Comparison of ENCODE assay signal across 8 cellular contexts in genomic region chr9:127869310-127870152, GRCh38. TPM values are rescaled to one million over a fixed set of nuclear protein-coding genes. Genes with fewer than 3 reads are reported as not detected.
DNase-seq lines count a peak whose midpoint lies in the region; ATAC-seq and TF ChIP-seq lines count a peak whose summit lies in the region.

No MANE protein-coding gene starts in this region.

- no peak overlapping the region for H3K4me3 ChIP-seq in OCI-LY7 (ENCODE audit: low read depth, low read length, poor library complexity, severe bottlenecking)
- H3K4me3 ChIP-seq in esophagus muscularis mucosa = no peak overlapping the region

- H3K36me3 ChIP-seq in OCI-LY7 (ENCODE audit: insufficient read depth, low read length) (no peaks in the 10 kb centered on the region), esophagus muscularis mucosa (peaks cover 11 to 60% (median 50%) of the 10 kb centered on the region in 4 donors)

- peak; percentile 94 for DNase-seq in HT-29 (ENCODE audit: low spot score)
- DNase-seq in OCI-LY7 (ENCODE audit: low spot score) = peak; percentile 87
- peak; percentile 66 for DNase-seq in activated T-cell treated with anti-CD3 and anti-CD28 coated beads for 4 hours
- DNase-seq in esophagus muscularis mucosa (ENCODE audit: extremely low spot score) = peak; percentile 96
- DNase-seq in naive thymus-derived CD8-positive, alpha-beta T cell = peak; percentile 55 to 88 (median 72)

- BruUV-seq in OCI-LY7 (replicated peaks; lab: Mats Ljungman, UMichigan) = no TSS peak

- H2AFZ ChIP-seq in OCI-LY7 (ENCODE audit: low read length) = no peak overlapping the region

- no peak for TF ChIP-seq POLR2A in esophagus muscularis mucosa (IDR thresholded peaks at IDR 0.05; ENCODE audit: low read depth)

- intact Hi-C loops in OCI-LY7 (cut with micrococcal nuclease; ENCODE audit: unreplicated experiment) (loop anchor here (1.0 to 10.0 kb wide), 6 partner anchors 47 to 365 kb away; partner anchors contain the start of genes CDK9 and TOR2A), esophagus muscularis mucosa (cut with DNase I) (loop anchor here (5.0 kb wide), 2 partner anchors 82 to 132 kb away; partner anchors contain the start of genes CDK9 and TOR2A)

- WGBS in esophagus muscularis mucosa = 83% methylated on average over 9 of the region's 18 CpGs

- H3K27ac ChIP-seq in OCI-LY7 (ENCODE audit: low read depth, low read length, poor library complexity, severe bottlenecking) (no peak overlapping the region), esophagus muscularis mucosa (replicated peaks in 1 of 4) (peak overlapping the region in 2 of 4 donors; percentile 30 to 35)

- no peaks in the 10 kb centered on the region for H3K9me3 ChIP-seq in OCI-LY7 (ENCODE audit: low read length)
- H3K9me3 ChIP-seq in esophagus muscularis mucosa = no peaks in the 10 kb centered on the region

- peak overlapping the region in 4 of 10 donors; percentile 43 to 67 (median 54) for H3K27ac Mint-ChIP-seq in naive thymus-derived CD8-positive, alpha-beta T cell
- H3K27ac Mint-ChIP-seq in stimulated activated memory B cell treated with anti-CD40 and anti-IgM and Interleukin-4, amounts not matched to agents 10 μg/mL and 1 μg/mL and 100 μg/mL, for 72 hours = no peak overlapping the region

- H3K27me3 Mint-ChIP-seq in naive thymus-derived CD8-positive, alpha-beta T cell = no peaks in the 10 kb centered on the region
- no peaks in the 10 kb centered on the region for H3K27me3 Mint-ChIP-seq in stimulated activated memory B cell treated with anti-CD40 and anti-IgM and Interleukin-4, amounts not matched to agents 10 μg/mL and 1 μg/mL and 100 μg/mL, for 72 hours

- TF ChIP-seq CTCF in GM12872 (IDR thresholded peaks at IDR 0.05; ENCODE audit: insufficient read depth, low read depth, low read length) (peak; percentile 92), OCI-LY7 (conservative IDR thresholded peaks at IDR 0.05; ENCODE audit: low read length) (peak; percentile 93), esophagus muscularis mucosa (IDR thresholded peaks at IDR 0.05) (peak; percentile 79 to 87 (median 81))

- H3K4me1 ChIP-seq in OCI-LY7 (ENCODE audit: insufficient read depth, low read length, poor library complexity, severe bottlenecking) (peaks cover 9% of the 10 kb centered on the region), esophagus muscularis mucosa (peaks cover 27 to 43% (median 32%) of the 10 kb centered on the region in 4 donors)

- no peaks in the 10 kb centered on the region for H3K9me3 Mint-ChIP-seq in naive thymus-derived CD8-positive, alpha-beta T cell
- H3K9me3 Mint-ChIP-seq in stimulated activated memory B cell treated with anti-CD40 and anti-IgM and Interleukin-4, amounts not matched to agents 10 μg/mL and 1 μg/mL and 100 μg/mL, for 72 hours = no peaks in the 10 kb centered on the region

- CTCF ChIA-PET in OCI-LY7 (lab: Charles Lee; ENCODE audit: unreplicated experiment) = interaction anchor here (0.6 to 1.1 kb wide), 3 partner anchors 9 to 50 kb away, joined by 3 to 14 read pairs (median 3); partner anchors contain the start of gene ST6GALNAC4

- TF ChIP-seq EP300 in esophagus muscularis mucosa (IDR thresholded peaks at IDR 0.05) = no peak

- H3K27me3 ChIP-seq in esophagus muscularis mucosa = no peaks in the 10 kb centered on the region

- POLR2A ChIA-PET in OCI-LY7 (lab: Charles Lee) = interaction anchor here (0.6 to 0.8 kb wide), 2 partner anchors 10 to 38 kb away, joined by 7 read pairs; no protein-coding TSS in a partner anchor
- POLR2A ChIA-PET in naive thymus-derived CD8-positive, alpha-beta T cell (lab: Charles Lee) = interaction anchor here (0.6 to 2.5 kb wide), 17 partner anchors 14 to 418 kb away, joined by 3 to 19 read pairs (median 5); partner anchors contain the start of genes CDK9, ENG, LRSAM1 and RPL12

- no peaks in the 10 kb centered on the region for H4K20me1 ChIP-seq in OCI-LY7 (ENCODE audit: insufficient read depth, low read length)

- no peak overlapping the region for H3K4me2 ChIP-seq in OCI-LY7 (ENCODE audit: low read length)

- H3K9me2 ChIP-seq in OCI-LY7 (ENCODE audit: insufficient read depth, low read length) = no peaks in the 10 kb centered on the region

- ATAC-seq in naive thymus-derived CD8-positive, alpha-beta T cell = peak; percentile 48 to 79
- ATAC-seq in stimulated activated memory B cell treated with anti-CD40 and anti-IgM and Interleukin-4, amounts not matched to agents 10 μg/mL and 1 μg/mL and 100 μg/mL, for 72 hours = peak; percentile 80
- ATAC-seq in GM21390 (IDR thresholded peaks at IDR 0.05; ENCODE audit: unreplicated experiment) = no peak

- peaks cover 13 to 22% (median 16%) of the 10 kb centered on the region in 4 donors for H3K4me1 Mint-ChIP-seq in naive thymus-derived CD8-positive, alpha-beta T cell
- H3K4me1 Mint-ChIP-seq in stimulated activated memory B cell treated with anti-CD40 and anti-IgM and Interleukin-4, amounts not matched to agents 10 μg/mL and 1 μg/mL and 100 μg/mL, for 72 hours = peaks cover 25% of the 10 kb centered on the region

- H3K79me2 ChIP-seq in OCI-LY7 (ENCODE audit: insufficient read depth, low read depth, low read length) = no peaks in the 10 kb centered on the region

- H3K4me3 Mint-ChIP-seq in naive thymus-derived CD8-positive, alpha-beta T cell = no peak overlapping the region
- H3K4me3 Mint-ChIP-seq in stimulated activated memory B cell treated with anti-CD40 and anti-IgM and Interleukin-4, amounts not matched to agents 10 μg/mL and 1 μg/mL and 100 μg/mL, for 72 hours = no peak overlapping the region

- H3K36me3 Mint-ChIP-seq in naive thymus-derived CD8-positive, alpha-beta T cell = peaks cover 0 to 2% (median 0%) of the 10 kb centered on the region in 3 donors
- no peaks in the 10 kb centered on the region for H3K36me3 Mint-ChIP-seq in stimulated activated memory B cell treated with anti-CD40 and anti-IgM and Interleukin-4, amounts not matched to agents 10 μg/mL and 1 μg/mL and 100 μg/mL, for 72 hours

RNA-seq across cellular contexts. Expression of gene AK1, which starts 7.9 kb away (rescaled TPM):
- total RNA-seq in HT-29 (2014; rRNA removed; shearing (Covaris generic)) = 85.0 and 101 TPM in 2 replicates
- total RNA-seq in OCI-LY7 (2014; rRNA removed; shearing (Covaris generic)) = 10.7 and 19.5 TPM in 2 replicates
- total RNA-seq in OCI-LY7 (2022) (21.6 and 22.6 TPM in 2 replicates), esophagus muscularis mucosa (10 to 100 TPM; 37.4 to 75.0 (median 56.0) TPM)
- total RNA-seq in naive thymus-derived CD8-positive, alpha-beta T cell = 10 to 100 TPM; 52.2 to 57.1 TPM
- under 1 TPM in 2 of 3 donors, not detected in 1; 0.07 to 0.22 TPM for polyA plus RNA-seq in naive thymus-derived CD8-positive, alpha-beta T cell

RNA-seq across cellular contexts. Expression of gene ENG, which starts 15.1 kb away (rescaled TPM):
- total RNA-seq in HT-29 (2014; rRNA removed; shearing (Covaris generic)) = 6.1 and 6.4 TPM in 2 replicates
- total RNA-seq in OCI-LY7 (2014; rRNA removed; shearing (Covaris generic)) = not detected in 2 replicates
- not detected in 2 replicates for total RNA-seq in OCI-LY7 (2022)
- 10 to 100 TPM; 36.5 to 91.2 (median 78.3) TPM for total RNA-seq in esophagus muscularis mucosa
- total RNA-seq in naive thymus-derived CD8-positive, alpha-beta T cell = 10 to 100 TPM in 1 of 2 experiments, 1 to 10 TPM in 1; 9.4 to 10.2 TPM
- polyA plus RNA-seq in naive thymus-derived CD8-positive, alpha-beta T cell = 1 to 10 TPM; 2.1 to 5.4 (median 4.4) TPM

RNA-seq across cellular contexts. Expression of gene ST6GALNAC6, which starts 29.9 kb away (rescaled TPM):
- total RNA-seq in HT-29 (2014; rRNA removed; shearing (Covaris generic)) = 14.5 and 16.6 TPM in 2 replicates
- total RNA-seq in OCI-LY7 (2014; rRNA removed; shearing (Covaris generic)) = 38.8 and 43.7 TPM in 2 replicates
- total RNA-seq in OCI-LY7 (2022) (51.3 and 52.7 TPM in 2 replicates), esophagus muscularis mucosa (100 to 1,000 TPM in 3 of 4 donors, 10 to 100 TPM in 1; 95.9 to 169 (median 125) TPM)
- total RNA-seq in naive thymus-derived CD8-positive, alpha-beta T cell = 100 to 1,000 TPM; 102 to 110 TPM
- 10 to 100 TPM; 29.8 to 42.8 (median 30.3) TPM for polyA plus RNA-seq in naive thymus-derived CD8-positive, alpha-beta T cell

RNA-seq across cellular contexts. Expression of gene ST6GALNAC4, which starts 47.3 kb away (rescaled TPM):
- 60.1 and 84.2 TPM in 2 replicates for total RNA-seq in HT-29 (2014; rRNA removed; shearing (Covaris generic))
- total RNA-seq in OCI-LY7 (2014; rRNA removed; shearing (Covaris generic)) = 112 and 180 TPM in 2 replicates
- total RNA-seq in OCI-LY7 (2022) (118 and 125 TPM in 2 replicates), esophagus muscularis mucosa (10 to 100 TPM; 20.3 to 44.8 (median 35.9) TPM)
- total RNA-seq in naive thymus-derived CD8-positive, alpha-beta T cell = 10 to 100 TPM; 47.0 to 47.5 TPM
- 10 to 100 TPM; 19.8 to 34.4 (median 22.1) TPM for polyA plus RNA-seq in naive thymus-derived CD8-positive, alpha-beta T cell
